ENCODE assay signal across 8 cellular contexts in the genomic region with DNA sequence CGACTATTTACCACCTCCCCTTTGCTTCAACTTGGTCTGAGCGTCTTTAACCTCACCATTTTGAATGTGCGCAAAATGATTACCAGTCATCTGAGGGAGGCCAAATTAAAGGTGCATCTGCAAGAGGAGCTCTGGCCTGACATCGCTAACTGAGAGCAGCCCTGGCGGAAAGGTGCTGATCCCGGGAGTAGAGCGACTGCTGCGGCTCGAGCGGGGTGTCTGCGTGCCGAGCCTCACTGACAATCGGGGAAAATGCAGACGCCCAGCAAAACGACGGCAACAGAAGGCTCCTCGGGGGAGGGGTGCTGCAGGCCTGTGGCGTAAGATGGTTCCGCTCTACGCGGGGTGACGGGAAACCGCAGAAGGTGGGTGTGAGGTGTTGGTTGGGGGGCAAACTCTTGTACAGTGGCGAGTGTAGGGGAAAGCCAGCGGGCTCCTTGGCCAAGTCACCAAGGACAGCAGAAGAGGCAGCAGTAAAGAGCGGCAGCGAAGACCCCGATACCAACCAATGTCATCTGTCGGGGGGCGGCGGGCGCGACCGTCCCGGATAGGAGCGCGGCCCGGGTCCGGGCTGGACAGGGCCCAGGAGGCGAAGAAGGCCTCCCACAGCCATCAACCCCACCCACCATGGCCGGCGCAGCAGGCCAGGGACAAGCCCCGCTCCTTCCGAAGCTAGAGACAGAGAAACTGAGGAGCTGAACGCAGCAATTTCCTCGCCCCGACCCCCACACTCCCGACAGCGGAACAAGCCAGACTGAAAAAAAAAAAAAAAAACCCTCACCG.
DNase-seq lines count a peak whose midpoint lies in the region; ATAC-seq and TF ChIP-seq lines count a peak whose summit lies in the region.

No MANE protein-coding gene starts in this region.

- no peaks in the 10 kb centered on the region for H3K27me3 ChIP-seq in layer of hippocampus (ENCODE audit: control insufficient read depth, insufficient read depth, low read length)

- no peak for TF ChIP-seq CTCF in 22Rv1 (IDR thresholded peaks at IDR 0.05)

- H3K27ac ChIP-seq in 22Rv1: peak overlapping the region; percentile 95
- peak overlapping the region; percentile 98 for H3K27ac ChIP-seq in layer of hippocampus (ENCODE audit: low read depth, low read length)

- ATAC-seq in GM18519 (IDR thresholded peaks at IDR 0.05; ENCODE audit: low FRiP score, unreplicated experiment) (peak; percentile 20), HG03039 (IDR thresholded peaks at IDR 0.05; ENCODE audit: unreplicated experiment) (peak; percentile 22)

- DNase-seq in NCI-H2227 treated with DMSO at 0.1 percent for 48 hours (lab: John Stamatoyannopoulos, UW) (peak; percentile 34), cerebellar cortex (ENCODE audit: low spot score) (peak; percentile 75)
- DNase-seq in activated CD4-positive, CD25-positive, alpha-beta regulatory T cell treated with anti-CD3 and anti-CD28 coated beads, Interleukin-2, amount 50 U/mL, for 72 hours: peak; percentile 77
- DNase-seq in stimulated activated CD4-positive, alpha-beta T cell treated with anti-CD3 and anti-CD28 coated beads, Interleukin-1b, Interleukin-23, amount 100 ng/mL, for 4 hours (ENCODE audit: low read depth in 2 of 2): peak; percentile 57 to 62

Comparison
In these comparisons a context has a peak if more than half of its experiments do, and no peak if none do; other contexts are left out.
1. Peak in every context shown above with its lines: DNase-seq, ATAC-seq and H3K27ac ChIP-seq.